Comparison of ENCODE assay signal across 25 cellular contexts in the genomic region with DNA sequence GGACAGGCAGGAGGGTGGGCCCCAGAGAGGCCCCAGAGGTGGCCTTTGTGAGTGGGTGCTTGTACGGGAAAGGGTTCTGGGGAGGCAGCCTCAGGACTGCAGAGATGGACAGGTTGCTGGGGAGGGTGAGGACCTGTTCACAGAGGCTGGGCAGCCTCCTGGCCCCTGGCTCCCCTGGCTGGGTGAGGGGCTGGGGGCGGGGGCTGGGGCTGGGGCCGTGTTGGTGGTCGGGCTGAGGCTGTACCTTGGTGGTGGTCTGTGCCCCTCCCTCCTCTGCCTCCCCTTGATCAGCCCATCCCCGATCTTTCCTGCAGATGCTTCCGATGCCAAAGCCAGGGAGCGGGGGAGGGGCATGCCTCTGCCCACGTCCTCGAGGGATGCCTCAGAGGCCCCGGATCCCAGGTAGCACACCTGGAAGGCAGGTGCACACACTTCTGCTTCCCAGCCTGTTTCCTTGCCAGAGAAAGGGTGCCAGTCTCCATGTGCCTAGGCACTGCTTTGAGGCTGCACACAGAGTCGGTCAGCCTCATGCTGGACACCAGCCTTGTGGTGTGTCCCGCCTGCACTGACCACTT. TPM values are rescaled to one million over a fixed set of nuclear protein-coding genes. Genes with fewer than 3 reads are reported as not detected.
DNase-seq lines count a peak whose midpoint lies in the region; ATAC-seq and TF ChIP-seq lines count a peak whose summit lies in the region.
"Had no signal": no experiment of that assay in that cellular context is flagged by ENCODE, and none has a peak within 500 bp of the region (broad histone marks: within the 10 kb centered on the region; RNA-seq: fewer than 3 reads in every experiment).

No MANE protein-coding gene starts in this region.

- no peaks in the 10 kb centered on the region for H3K27me3 ChIP-seq in CD4-positive, alpha-beta T cell (ENCODE audit: control insufficient read depth, insufficient read depth, low read length)
- H3K27me3 ChIP-seq in Karpas-422 (ENCODE audit: low read length), result no peaks in the 10 kb centered on the region
- H3K27me3 ChIP-seq: body of pancreas, dorsolateral prefrontal cortex, gastroesophageal sphincter, hepatocyte, neural progenitor cell, right atrium auricular region, SJCRH30, spleen, upper lobe of left lung had no signal

- intact Hi-C loops in activated CD4-positive, alpha-beta T cell treated with anti-CD3 and anti-CD28 coated beads for 36 hours (cut with DNase I, micrococcal nuclease), result loop anchor here in 1 of 2 experiments (10.0 kb wide), 1 partner anchor 533 kb away; a partner anchor contains a TSS
- intact Hi-C loops in CD4-positive, alpha-beta T cell (cut with DNase I, micrococcal nuclease), result loop anchor here in 1 of 2 experiments (10.0 kb wide), 1 partner anchor 413 kb away; a partner anchor contains a TSS

- H3K9me2 ChIP-seq in Karpas-422 (replicated peaks; ENCODE audit: insufficient read depth, low read length), result no peaks in the 10 kb centered on the region

- H3K9ac ChIP-seq in Karpas-422 (ENCODE audit: low read length), result peak overlapping the region; percentile 98
- H3K9ac ChIP-seq: neural progenitor cell had no signal

- no peak for TF ChIP-seq CTCF in CD4-positive, alpha-beta T cell (IDR thresholded peaks at IDR 0.05)
- TF ChIP-seq CTCF in HFFc6 (IDR thresholded peaks at IDR 0.05), result no peak

- H3K4me1 Mint-ChIP-seq in activated CD4-positive, alpha-beta T cell treated with anti-CD3 and anti-CD28 coated beads for 36 hours, result peaks cover 41% of the 10 kb centered on the region
- peaks cover 40% of the 10 kb centered on the region for H3K4me1 Mint-ChIP-seq in CD4-positive, alpha-beta T cell (ENCODE audit: low read depth)
- H3K4me1 Mint-ChIP-seq in activated T-helper 17 cell treated with anti-CD3 and anti-CD28 coated beads, Interleukin-2, amount 50 U/mL, for 72 hours, result peaks cover 32% of the 10 kb centered on the region
- peaks cover 35% of the 10 kb centered on the region for H3K4me1 Mint-ChIP-seq in HFFc6 (ENCODE audit: low read depth)

- H3K36me3 ChIP-seq in Karpas-422 (ENCODE audit: insufficient read depth, low read length), result 0 out of 2 replicates have a peak, but pooled peaks cover 6% of the 10 kb centered on the region
- H3K36me3 ChIP-seq: neural progenitor cell, SJCRH30 had no signal

- H3K4me3 Mint-ChIP-seq in activated CD4-positive, alpha-beta T cell treated with anti-CD3 and anti-CD28 coated beads for 36 hours, result no peak overlapping the region
- H3K4me3 Mint-ChIP-seq in CD4-positive, alpha-beta T cell, result no peak overlapping the region
- no peak overlapping the region for H3K4me3 Mint-ChIP-seq in activated T-helper 17 cell treated with anti-CD3 and anti-CD28 coated beads, Interleukin-2, amount 50 U/mL, for 72 hours
- no peak overlapping the region for H3K4me3 Mint-ChIP-seq in HFFc6
- H3K4me3 Mint-ChIP-seq: neural progenitor cell had no signal

- peak overlapping the region; percentile 91 for H3K4me2 ChIP-seq in Karpas-422 (ENCODE audit: low read depth, low read length, poor library complexity, severe bottlenecking)
- H3K4me2 ChIP-seq: hepatocyte, neural progenitor cell had no signal

- H2AFZ ChIP-seq in Karpas-422 (ENCODE audit: low read length), result no peak overlapping the region
- H2AFZ ChIP-seq: hepatocyte, neural progenitor cell had no signal

- ATAC-seq in activated CD4-positive, alpha-beta T cell treated with anti-CD3 and anti-CD28 coated beads for 36 hours, result no peak
- no peak for ATAC-seq in CD4-positive, alpha-beta T cell (ENCODE audit: poor library complexity)
- no peak for ATAC-seq in activated T-helper 17 cell treated with anti-CD3 and anti-CD28 coated beads, Interleukin-2, amount 50 U/mL, for 72 hours (replicated peaks)
- ATAC-seq: body of pancreas, gastroesophageal sphincter had no signal

- H4K20me1 ChIP-seq in Karpas-422 (ENCODE audit: insufficient read depth, low read depth, low read length), result peaks cover 3% of the 10 kb centered on the region; the same call in 1 of the 2 replicates

- no peak for TF ChIP-seq POLR2A in erythroblast (IDR thresholded peaks at IDR 0.05; ENCODE audit: low read length)

- no peaks in the 10 kb centered on the region for H3K9me3 Mint-ChIP-seq in activated CD4-positive, alpha-beta T cell treated with anti-CD3 and anti-CD28 coated beads for 36 hours (ENCODE audit: low read depth)
- H3K9me3 Mint-ChIP-seq in CD4-positive, alpha-beta T cell, result no peaks in the 10 kb centered on the region
- H3K9me3 Mint-ChIP-seq in activated T-helper 17 cell treated with anti-CD3 and anti-CD28 coated beads, Interleukin-2, amount 50 U/mL, for 72 hours, result no peaks in the 10 kb centered on the region
- H3K9me3 Mint-ChIP-seq in HFFc6, result no peaks in the 10 kb centered on the region
- H3K9me3 Mint-ChIP-seq: neural progenitor cell had no signal

- H3K27ac ChIP-seq in CD4-positive, alpha-beta T cell (ENCODE audit: low read depth, low read length), result no peak overlapping the region
- peak overlapping the region; percentile 100 for H3K27ac ChIP-seq in Karpas-422 (ENCODE audit: low read length)
- H3K27ac ChIP-seq: body of pancreas, dorsolateral prefrontal cortex, gastroesophageal sphincter, hepatocyte, neural progenitor cell, right atrium auricular region, SJCRH30, upper lobe of left lung had no signal

- POLR2A ChIA-PET in activated CD4-positive, alpha-beta T cell treated with anti-CD3 and anti-CD28 coated beads for 36 hours (lab: Charles Lee), result no interaction called here
- POLR2A ChIA-PET in CD4-positive, alpha-beta T cell (lab: Charles Lee), result interaction anchor here (1.8 kb wide), 1 partner anchor 16 kb away, joined by 6 read pairs; a partner anchor contains a TSS

- H3K27me3 Mint-ChIP-seq in activated CD4-positive, alpha-beta T cell treated with anti-CD3 and anti-CD28 coated beads for 36 hours, result no peaks in the 10 kb centered on the region
- H3K27me3 Mint-ChIP-seq in CD4-positive, alpha-beta T cell, result no peaks in the 10 kb centered on the region
- no peaks in the 10 kb centered on the region for H3K27me3 Mint-ChIP-seq in activated T-helper 17 cell treated with anti-CD3 and anti-CD28 coated beads, Interleukin-2, amount 50 U/mL, for 72 hours
- peaks cover 1% of the 10 kb centered on the region for H3K27me3 Mint-ChIP-seq in HFFc6 (ENCODE audit: insufficient read depth)

- no peak overlapping the region for H3K4me3 ChIP-seq in Karpas-422 (ENCODE audit: low read length)
- H3K4me3 ChIP-seq: body of pancreas, dorsolateral prefrontal cortex, gastroesophageal sphincter, hepatocyte, neural progenitor cell, right atrium auricular region, SJCRH30, spleen, upper lobe of left lung had no signal

- H3K4me1 ChIP-seq in Karpas-422 (ENCODE audit: low read length), result peaks cover 91% of the 10 kb centered on the region

- H3K27ac Mint-ChIP-seq in activated CD4-positive, alpha-beta T cell treated with anti-CD3 and anti-CD28 coated beads for 36 hours, result peak overlapping the region; percentile 31
- H3K27ac Mint-ChIP-seq in CD4-positive, alpha-beta T cell, result peak overlapping the region; percentile 69
- peak overlapping the region; percentile 25 for H3K27ac Mint-ChIP-seq in activated T-helper 17 cell treated with anti-CD3 and anti-CD28 coated beads, Interleukin-2, amount 50 U/mL, for 72 hours
- H3K27ac Mint-ChIP-seq in HFFc6, result no peak overlapping the region

- CTCF ChIA-PET in activated CD4-positive, alpha-beta T cell treated with anti-CD3 and anti-CD28 coated beads for 36 hours (lab: Charles Lee), result no interaction called here
- CTCF ChIA-PET in CD4-positive, alpha-beta T cell (lab: Charles Lee), result no interaction called here

- H3K9me3 ChIP-seq in CD4-positive, alpha-beta T cell (ENCODE audit: control insufficient read depth, low read length), result no peaks in the 10 kb centered on the region
- H3K9me3 ChIP-seq in Karpas-422 (ENCODE audit: low read length), result no peaks in the 10 kb centered on the region
- H3K9me3 ChIP-seq: body of pancreas, gastroesophageal sphincter, right atrium auricular region, SJCRH30, spleen, upper lobe of left lung had no signal

- H3K36me3 Mint-ChIP-seq in activated CD4-positive, alpha-beta T cell treated with anti-CD3 and anti-CD28 coated beads for 36 hours (ENCODE audit: low read depth), result peaks cover 2% of the 10 kb centered on the region
- peaks cover 5% of the 10 kb centered on the region for H3K36me3 Mint-ChIP-seq in CD4-positive, alpha-beta T cell (ENCODE audit: low read depth)
- H3K36me3 Mint-ChIP-seq in activated T-helper 17 cell treated with anti-CD3 and anti-CD28 coated beads, Interleukin-2, amount 50 U/mL, for 72 hours (ENCODE audit: low read depth), result peaks cover 5% of the 10 kb centered on the region
- H3K36me3 Mint-ChIP-seq in HFFc6 (ENCODE audit: low read depth), result no peaks in the 10 kb centered on the region
- H3K36me3 Mint-ChIP-seq: neural progenitor cell had no signal

- no peak for DNase-seq in activated CD4-positive, alpha-beta T cell treated with anti-CD3 and anti-CD28 coated beads for 36 hours
- no peak for DNase-seq in activated CD4-positive, alpha-beta T cell treated with anti-CD3 and anti-CD28 coated beads for 4 hours
- no peak for DNase-seq in CD4-positive, alpha-beta T cell
- DNase-seq in Karpas-422, result no peak
- no peak for DNase-seq in NCI-H2196 (lab: John Stamatoyannopoulos, UW; ENCODE audit: unreplicated experiment)
- no peak for DNase-seq in HFFc6
- no peak for DNase-seq in erythroblast (lab: John Stamatoyannopoulos, UW)
- DNase-seq: activated gamma-delta T cell, activated T-cell treated with anti-CD3 and anti-CD28 coated beads for 4 hours, body of pancreas, DMS79, dorsolateral prefrontal cortex, HCEC 1CT, NCI-H1048, NCI-H1694 treated with DMSO at 0.1 percent for 48 hours, SJCRH30, spleen had no signal

- H3K79me2 ChIP-seq in Karpas-422 (ENCODE audit: low read length), result peaks cover 17% of the 10 kb centered on the region

RNA-seq across cellular contexts. Expression of a gene that starts 4.8 kb away (rescaled TPM):
- 10 to 100 TPM; 40.6 to 50.0 TPM for total RNA-seq in activated CD4-positive, alpha-beta T cell treated with anti-CD3 and anti-CD28 coated beads for 36 hours
- total RNA-seq in CD4-positive, alpha-beta T cell, result 10 to 100 TPM; 28.4 to 29.9 TPM
- 124 and 197 TPM in 2 replicates for total RNA-seq in Karpas-422 (2014; rRNA removed; shearing (Covaris generic); ENCODE audit: low replicate concordance)
- total RNA-seq in activated T-helper 17 cell treated with anti-CD3 and anti-CD28 coated beads, Interleukin-2, amount 50 U/mL, for 72 hours, result 10 to 100 TPM; 52.0 to 79.9 TPM
- total RNA-seq in HFFc6 (2021; fragmentation: NEBNext Ultra II Directional; extraction: Animal tissue kit (Norgen Biotek cat#: 25700)), result 10 to 100 TPM; 36.8 to 47.4 (median 41.5) TPM

RNA-seq across cellular contexts. Expression of a gene that starts 11.5 kb away (rescaled TPM):
- 10 to 100 TPM; 39.6 to 40.2 TPM for total RNA-seq in activated CD4-positive, alpha-beta T cell treated with anti-CD3 and anti-CD28 coated beads for 36 hours
- total RNA-seq in CD4-positive, alpha-beta T cell, result 10 to 100 TPM in 1 of 2 experiments, 1 to 10 TPM in 1; 9.7 to 14.8 TPM
- total RNA-seq in Karpas-422 (2014; rRNA removed; shearing (Covaris generic); ENCODE audit: low replicate concordance), result 172 and 272 TPM in 2 replicates
- total RNA-seq in activated T-helper 17 cell treated with anti-CD3 and anti-CD28 coated beads, Interleukin-2, amount 50 U/mL, for 72 hours, result 10 to 100 TPM; 38.6 to 49.4 TPM
- total RNA-seq in HFFc6 (2021; fragmentation: NEBNext Ultra II Directional; extraction: Animal tissue kit (Norgen Biotek cat#: 25700)), result 10 to 100 TPM; 11.0 to 16.3 (median 12.9) TPM

RNA-seq across cellular contexts. Expression of a gene that starts 12.1 kb away (rescaled TPM):
- under 1 TPM; 0.42 to 0.50 TPM for total RNA-seq in activated CD4-positive, alpha-beta T cell treated with anti-CD3 and anti-CD28 coated beads for 36 hours
- 1 to 10 TPM; 1.0 to 1.2 TPM for total RNA-seq in CD4-positive, alpha-beta T cell
- 34.0 and 60.6 TPM in 2 replicates for total RNA-seq in Karpas-422 (2014; rRNA removed; shearing (Covaris generic); ENCODE audit: low replicate concordance)
- total RNA-seq in activated T-helper 17 cell treated with anti-CD3 and anti-CD28 coated beads, Interleukin-2, amount 50 U/mL, for 72 hours, result under 1 TPM; 0.48 to 0.56 TPM
- total RNA-seq in HFFc6 (2021; fragmentation: NEBNext Ultra II Directional; extraction: Animal tissue kit (Norgen Biotek cat#: 25700)), result under 1 TPM; 0.27 to 1.00 (median 0.41) TPM

RNA-seq across cellular contexts. Expression of a gene that starts 16.4 kb away (rescaled TPM):
- total RNA-seq in activated CD4-positive, alpha-beta T cell treated with anti-CD3 and anti-CD28 coated beads for 36 hours, result under 1 TPM; 0.30 to 0.46 TPM
- total RNA-seq in CD4-positive, alpha-beta T cell, result under 1 TPM; 0.30 to 0.39 TPM
- total RNA-seq in Karpas-422 (2014; rRNA removed; shearing (Covaris generic); ENCODE audit: low replicate concordance), result not detected in 2 replicates
- total RNA-seq in activated T-helper 17 cell treated with anti-CD3 and anti-CD28 coated beads, Interleukin-2, amount 50 U/mL, for 72 hours, result under 1 TPM in 1 of 2 donors, not detected in 1; 0.71 TPM
- total RNA-seq in HFFc6 (2021; fragmentation: NEBNext Ultra II Directional; extraction: Animal tissue kit (Norgen Biotek cat#: 25700)), result not detected
- total RNA-seq: fibroblast of lung, hepatocyte, right atrium auricular region, SJCRH30, subcutaneous adipose tissue had no signal

RNA-seq across cellular contexts. Expression of a gene that starts 18.4 kb away (rescaled TPM):
- total RNA-seq in activated CD4-positive, alpha-beta T cell treated with anti-CD3 and anti-CD28 coated beads for 36 hours, result not detected
- not detected for total RNA-seq in CD4-positive, alpha-beta T cell
- total RNA-seq in Karpas-422 (2014; rRNA removed; shearing (Covaris generic); ENCODE audit: low replicate concordance), result not detected in 2 replicates
- under 1 TPM; 0.13 to 0.22 TPM for total RNA-seq in activated T-helper 17 cell treated with anti-CD3 and anti-CD28 coated beads, Interleukin-2, amount 50 U/mL, for 72 hours
- total RNA-seq in HFFc6 (2021; fragmentation: NEBNext Ultra II Directional; extraction: Animal tissue kit (Norgen Biotek cat#: 25700)), result under 1 TPM in 2 of 6 experiments, not detected in 4; 0.10 to 0.17 TPM
- total RNA-seq: fibroblast of lung, hepatocyte had no signal

Comparison
In these comparisons a context has a peak if more than half of its experiments do, and no peak if none do; other contexts are left out.
1. RNA of a gene that starts 12.1 kb away (total RNA-seq): 34.0 to 60.6 TPM in Karpas-422; 1.0 to 1.2 TPM in CD4-positive, alpha-beta T cell, 0.48 to 0.56 TPM in activated T-helper 17 cell treated with anti-CD3 and anti-CD28 coated beads, Interleukin-2, amount 50 U/mL, for 72 hours, 0.42 to 0.50 TPM in activated CD4-positive, alpha-beta T cell treated with anti-CD3 and anti-CD28 coated beads for 36 hours and 0.27 to 1.00 TPM in HFFc6; every median in the first group is over 10 times any median in the second.